Comparison of ENCODE assay signal across 1 cellular context in the genomic region with DNA sequence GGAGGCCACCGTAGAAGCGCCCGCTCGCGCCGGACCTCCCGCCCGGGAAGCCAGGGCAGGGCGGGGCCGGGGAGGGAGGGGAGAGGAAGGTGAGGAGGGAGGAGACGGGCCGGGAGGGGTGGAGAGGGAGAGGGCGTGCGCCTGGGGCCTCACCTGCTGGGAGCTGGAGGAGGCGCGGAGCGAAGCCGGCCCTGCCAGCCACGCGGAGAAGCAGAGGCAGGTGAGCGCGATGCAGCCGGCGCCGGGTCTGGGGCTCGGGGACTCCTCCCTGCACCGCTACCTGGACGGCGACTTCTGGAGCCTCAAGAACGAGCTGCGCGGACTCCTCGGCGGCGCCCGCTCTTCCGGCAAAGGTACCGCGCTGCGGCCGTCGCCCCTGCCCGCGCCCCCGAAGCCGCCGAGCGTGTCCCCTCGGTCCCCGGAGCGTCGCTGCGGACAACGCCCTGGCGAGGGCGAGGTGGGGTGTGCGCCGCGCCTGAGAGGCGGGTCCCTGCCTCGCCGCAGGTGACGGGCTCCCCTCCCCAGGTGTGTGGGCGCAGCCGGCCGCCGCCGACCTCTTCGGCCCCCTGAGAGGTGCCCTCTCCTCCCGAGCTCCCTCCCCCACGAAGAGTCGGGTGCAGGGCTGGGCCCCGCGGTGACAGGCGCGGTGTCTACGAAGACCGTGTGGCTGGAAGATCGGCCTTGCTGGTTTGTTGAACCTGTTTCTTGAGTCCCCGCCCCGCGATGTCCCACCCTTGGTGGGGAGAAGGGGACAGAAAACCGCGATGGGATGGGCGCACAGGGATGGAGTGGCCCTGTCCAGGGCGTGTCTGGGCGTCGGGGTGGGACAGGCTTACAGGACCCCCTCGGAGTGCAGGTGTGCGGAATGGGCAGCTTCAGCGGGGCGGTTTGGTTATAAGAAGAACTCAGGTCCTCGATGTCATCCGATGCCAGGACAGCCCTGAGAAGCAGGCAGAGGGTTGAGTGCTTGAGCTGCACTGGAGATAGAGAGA.
TF ChIP-seq lines count a peak whose summit lies in the region.

ACOXL (plus strand) TSS at position 152 of the 992 bp plus-strand sequence. CDS start 35,817 bp downstream, outside the sequence.

TF ChIP-seq in GM23338, 12 proteins besides CTCF, POLR2A, EP300 and RAD21 (continued from another document):
- TF ChIP-seq, protein P1, sequence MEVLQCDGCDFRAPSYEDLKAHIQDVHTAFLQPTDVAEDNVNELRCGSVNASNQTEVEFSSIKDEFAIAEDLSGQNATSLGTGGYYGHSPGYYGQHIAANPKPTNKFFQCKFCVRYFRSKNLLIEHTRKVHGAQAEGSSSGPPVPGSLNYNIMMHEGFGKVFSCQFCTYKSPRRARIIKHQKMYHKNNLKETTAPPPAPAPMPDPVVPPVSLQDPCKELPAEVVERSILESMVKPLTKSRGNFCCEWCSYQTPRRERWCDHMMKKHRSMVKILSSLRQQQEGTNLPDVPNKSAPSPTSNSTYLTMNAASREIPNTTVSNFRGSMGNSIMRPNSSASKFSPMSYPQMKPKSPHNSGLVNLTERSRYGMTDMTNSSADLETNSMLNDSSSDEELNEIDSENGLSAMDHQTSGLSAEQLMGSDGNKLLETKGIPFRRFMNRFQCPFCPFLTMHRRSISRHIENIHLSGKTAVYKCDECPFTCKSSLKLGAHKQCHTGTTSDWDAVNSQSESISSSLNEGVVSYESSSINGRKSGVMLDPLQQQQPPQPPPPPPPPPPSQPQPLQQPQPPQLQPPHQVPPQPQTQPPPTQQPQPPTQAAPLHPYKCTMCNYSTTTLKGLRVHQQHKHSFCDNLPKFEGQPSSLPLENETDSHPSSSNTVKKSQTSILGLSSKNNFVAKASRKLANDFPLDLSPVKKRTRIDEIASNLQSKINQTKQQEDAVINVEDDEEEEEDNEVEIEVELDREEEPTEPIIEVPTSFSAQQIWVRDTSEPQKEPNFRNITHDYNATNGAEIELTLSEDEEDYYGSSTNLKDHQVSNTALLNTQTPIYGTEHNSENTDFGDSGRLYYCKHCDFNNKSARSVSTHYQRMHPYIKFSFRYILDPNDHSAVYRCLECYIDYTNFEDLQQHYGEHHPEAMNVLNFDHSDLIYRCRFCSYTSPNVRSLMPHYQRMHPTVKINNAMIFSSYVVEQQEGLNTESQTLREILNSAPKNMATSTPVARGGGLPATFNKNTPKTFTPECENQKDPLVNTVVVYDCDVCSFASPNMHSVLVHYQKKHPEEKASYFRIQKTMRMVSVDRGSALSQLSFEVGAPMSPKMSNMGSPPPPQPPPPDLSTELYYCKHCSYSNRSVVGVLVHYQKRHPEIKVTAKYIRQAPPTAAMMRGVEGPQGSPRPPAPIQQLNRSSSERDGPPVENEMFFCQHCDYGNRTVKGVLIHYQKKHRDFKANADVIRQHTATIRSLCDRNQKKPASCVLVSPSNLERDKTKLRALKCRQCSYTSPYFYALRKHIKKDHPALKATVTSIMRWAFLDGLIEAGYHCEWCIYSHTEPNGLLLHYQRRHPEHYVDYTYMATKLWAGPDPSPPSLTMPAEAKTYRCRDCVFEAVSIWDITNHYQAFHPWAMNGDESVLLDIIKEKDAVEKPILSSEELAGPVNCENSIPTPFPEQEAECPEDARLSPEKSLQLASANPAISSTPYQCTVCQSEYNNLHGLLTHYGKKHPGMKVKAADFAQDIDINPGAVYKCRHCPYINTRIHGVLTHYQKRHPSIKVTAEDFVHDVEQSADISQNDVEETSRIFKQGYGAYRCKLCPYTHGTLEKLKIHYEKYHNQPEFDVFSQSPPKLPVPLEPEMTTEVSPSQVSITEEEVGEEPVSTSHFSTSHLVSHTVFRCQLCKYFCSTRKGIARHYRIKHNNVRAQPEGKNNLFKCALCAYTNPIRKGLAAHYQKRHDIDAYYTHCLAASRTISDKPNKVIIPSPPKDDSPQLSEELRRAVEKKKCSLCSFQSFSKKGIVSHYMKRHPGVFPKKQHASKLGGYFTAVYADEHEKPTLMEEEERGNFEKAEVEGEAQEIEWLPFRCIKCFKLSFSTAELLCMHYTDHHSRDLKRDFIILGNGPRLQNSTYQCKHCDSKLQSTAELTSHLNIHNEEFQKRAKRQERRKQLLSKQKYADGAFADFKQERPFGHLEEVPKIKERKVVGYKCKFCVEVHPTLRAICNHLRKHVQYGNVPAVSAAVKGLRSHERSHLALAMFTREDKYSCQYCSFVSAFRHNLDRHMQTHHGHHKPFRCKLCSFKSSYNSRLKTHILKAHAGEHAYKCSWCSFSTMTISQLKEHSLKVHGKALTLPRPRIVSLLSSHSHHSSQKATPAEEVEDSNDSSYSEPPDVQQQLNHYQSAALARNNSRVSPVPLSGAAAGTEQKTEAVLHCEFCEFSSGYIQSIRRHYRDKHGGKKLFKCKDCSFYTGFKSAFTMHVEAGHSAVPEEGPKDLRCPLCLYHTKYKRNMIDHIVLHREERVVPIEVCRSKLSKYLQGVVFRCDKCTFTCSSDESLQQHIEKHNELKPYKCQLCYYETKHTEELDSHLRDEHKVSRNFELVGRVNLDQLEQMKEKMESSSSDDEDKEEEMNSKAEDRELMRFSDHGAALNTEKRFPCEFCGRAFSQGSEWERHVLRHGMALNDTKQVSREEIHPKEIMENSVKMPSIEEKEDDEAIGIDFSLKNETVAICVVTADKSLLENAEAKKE (CRISPR knock-in tag; IDR thresholded peaks at IDR 0.05) = no peak
- TF ChIP-seq CREB1 (CRISPR knock-in tag; IDR thresholded peaks at IDR 0.05; ENCODE audit: low read depth) = no peak
TF ChIP-seq in GM23338: peak in this region for 2.
